Comparison of ENCODE assay signal across 19 cellular contexts in the genomic region with DNA sequence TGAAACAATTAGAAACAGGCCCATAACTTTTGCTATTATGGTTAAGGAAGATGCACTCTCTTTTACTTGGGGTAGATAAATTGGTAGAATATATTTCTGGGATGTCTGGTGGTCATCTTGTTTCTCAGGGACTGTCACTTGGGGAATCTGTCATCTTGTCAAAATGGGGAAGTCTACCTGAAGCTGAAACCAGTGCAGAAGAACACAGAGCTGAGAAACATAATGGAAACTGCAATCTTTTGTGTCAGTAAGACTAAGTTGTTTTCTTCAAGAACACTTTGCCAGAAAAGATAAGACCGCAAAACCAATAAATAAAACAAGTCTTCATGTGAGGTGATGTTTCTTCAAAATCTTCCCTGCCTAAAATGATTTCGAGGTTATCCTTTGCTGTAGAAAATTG.
DNase-seq lines count a peak whose midpoint lies in the region; ATAC-seq and TF ChIP-seq lines count a peak whose summit lies in the region.
"Had no signal": no experiment of that assay in that cellular context is flagged by ENCODE, and none has a peak within 500 bp of the region (broad histone marks: within the 10 kb centered on the region; RNA-seq: fewer than 3 reads in every experiment).

No MANE protein-coding gene starts in this region.

- H3K14ac ChIP-seq in mesenchymal stem cell (ENCODE audit: low read length in 2 of 2) = no peak overlapping the region

- H3K36me3 ChIP-seq in KMS-11 (ENCODE audit: insufficient read depth) = no peaks in the 10 kb centered on the region; the same call in 1 of the 2 replicates
- no peaks in the 10 kb centered on the region for H3K36me3 ChIP-seq in mesenchymal stem cell (ENCODE audit: control insufficient read depth in 1 of 2, insufficient read depth in 2 of 2, low read depth in 1 of 2, low read length in 2 of 2)

- H4K20me1 ChIP-seq in KMS-11 (ENCODE audit: insufficient read depth) = no peaks in the 10 kb centered on the region

- H3K27ac ChIP-seq in KMS-11 = no peak overlapping the region
- H3K27ac ChIP-seq in mesenchymal stem cell (ENCODE audit: low read length, poor library complexity, severe bottlenecking) = no peak overlapping the region
- H3K27ac ChIP-seq: 22Rv1, C4-2B had no signal

- no peak overlapping the region for H4K8ac ChIP-seq in mesenchymal stem cell (ENCODE audit: low read length)

- no CpG with 5 or more reads among the region's 2 CpGs for WGBS in mesenchymal stem cell

- no peak overlapping the region for H2BK15ac ChIP-seq in mesenchymal stem cell (ENCODE audit: low read depth, poor library complexity, severe bottlenecking)

- H2AFZ ChIP-seq in KMS-11 (ENCODE audit: low read depth) = no peak overlapping the region
- H2AFZ ChIP-seq in mesenchymal stem cell (ENCODE audit: low read depth, low read length) = no peak overlapping the region

- no peak overlapping the region for H3K18ac ChIP-seq in mesenchymal stem cell (ENCODE audit: low read depth in 1 of 2, low read length in 2 of 2)

- no peak overlapping the region for H4K91ac ChIP-seq in mesenchymal stem cell (ENCODE audit: low read length)

- H3K9me3 ChIP-seq in mesenchymal stem cell (ENCODE audit: control insufficient read depth, low read length) = no peaks in the 10 kb centered on the region
- H3K9me3 ChIP-seq: Caco-2, SK-N-SH had no signal

- H2AK5ac ChIP-seq in mesenchymal stem cell (ENCODE audit: low read length, severe bottlenecking) = peak overlapping the region; percentile 39

- H2BK5ac ChIP-seq in mesenchymal stem cell (ENCODE audit: low read depth, low read length, poor library complexity, severe bottlenecking) = no peak overlapping the region

- peak; percentile 37 for DNase-seq in GM12865 (ENCODE audit: low read depth)
- no peak for DNase-seq in mesenchymal stem cell
- no peak for DNase-seq in RKO (ENCODE audit: low spot score)
- DNase-seq in iPS-NIHi11 (ENCODE audit: low spot score) = no peak
- DNase-seq: Caco-2; CD8-positive, alpha-beta T cell; KG1; MM.1S; NCI-H2029; NCI-H526 treated with DMSO at 0.1 percent for 48 hours; OCI-M1; SK-N-SH; SW 1271 had no signal

- no peaks in the 10 kb centered on the region for H3K79me1 ChIP-seq in mesenchymal stem cell (replicated peaks; ENCODE audit: low read length, poor library complexity, severe bottlenecking)

- H3K4me3 ChIP-seq in GM12865 (ENCODE audit: low read depth, low read length) = no peak overlapping the region
- no peak overlapping the region for H3K4me3 ChIP-seq in KMS-11 (IDR thresholded peaks at IDR 0.05; ENCODE audit: insufficient read depth, low read depth, low read length)
- no peak overlapping the region for H3K4me3 ChIP-seq in mesenchymal stem cell (ENCODE audit: insufficient read depth in 1 of 2, low read depth in 1 of 2, low read length in 2 of 2)

- H3K27me3 ChIP-seq in KMS-11 (ENCODE audit: insufficient read depth, low read depth) (no peaks in the 10 kb centered on the region), mesenchymal stem cell (ENCODE audit: control insufficient read depth in 1 of 2, insufficient read depth in 1 of 2, low read length in 2 of 2) (peaks cover 0 to 3% of the 10 kb centered on the region in 2 experiments)

- ATAC-seq in GM19324 (IDR thresholded peaks at IDR 0.05; ENCODE audit: low FRiP score, unreplicated experiment) = peak; percentile 87
- no peak for ATAC-seq in activated CD4-positive, CD25-positive, alpha-beta regulatory T cell treated with anti-CD3 and anti-CD28 coated beads, Interleukin-2, amount 50 U/mL, for 24 hours
- ATAC-seq: CD8-positive, alpha-beta T cell; HepG2 had no signal

- TF ChIP-seq CTCF in GM12865 (IDR thresholded peaks at IDR 0.05; ENCODE audit: insufficient read depth, low read depth, low read length, missing control alignments) (no peak), KMS-11 (conservative IDR thresholded peaks at IDR 0.05; ENCODE audit: low read depth, low read length) (no peak)

- H3K4me2 ChIP-seq in KMS-11 (0 out of 2 replicates have a peak overlapping the region, but pooled peaks have one; percentile 17), mesenchymal stem cell (ENCODE audit: low read length, poor library complexity, severe bottlenecking) (no peak overlapping the region)
- H3K4me2 ChIP-seq: SK-N-SH had no signal

- H3K23ac ChIP-seq in mesenchymal stem cell (ENCODE audit: low read length in 2 of 2) = no peak overlapping the region

- H3K4ac ChIP-seq in mesenchymal stem cell (ENCODE audit: low read depth in 1 of 2, low read length in 2 of 2) = no peak overlapping the region

- no peak overlapping the region for H3K9ac ChIP-seq in KMS-11
- no peak overlapping the region for H3K9ac ChIP-seq in mesenchymal stem cell (ENCODE audit: low read length)
- H3K9ac ChIP-seq: SK-N-SH had no signal

- H2BK12ac ChIP-seq in mesenchymal stem cell (ENCODE audit: low read length in 2 of 2) = no peak overlapping the region

- H3K4me1 ChIP-seq in KMS-11 (ENCODE audit: low read depth, poor library complexity, severe bottlenecking) (peaks cover 6% of the 10 kb centered on the region), mesenchymal stem cell (ENCODE audit: control insufficient read depth, insufficient read depth, low read depth, low read length) (no peaks in the 10 kb centered on the region)
- H3K4me1 ChIP-seq: Caco-2 had no signal

- H2BK120ac ChIP-seq in mesenchymal stem cell (ENCODE audit: low read depth, low read length) = no peak overlapping the region

- no peaks in the 10 kb centered on the region for H3K79me2 ChIP-seq in KMS-11 (ENCODE audit: insufficient read depth, low read depth)
